18 cellular contexts compared by ENCODE assay signal in genomic region chr2:10257500-10258147, GRCh38.
"Had no signal": no experiment of that assay in that cellular context is flagged by ENCODE, and none has a peak within 500 bp of the region (broad histone marks: within the 10 kb centered on the region; RNA-seq: fewer than 3 reads in every experiment).

No MANE protein-coding gene starts in this region.

- H3K4me3 Mint-ChIP-seq: activated naive CD4-positive, alpha-beta T cell treated with anti-CD3 and anti-CD28 coated beads, Interleukin-2, amount 50 U/mL, for 24 hours; activated T-cell treated with anti-CD3 and anti-CD28 coated beads, Interleukin-2, amount 50 U/mL, for 24 hours; stimulated activated naive CD8-positive, alpha-beta T cell treated with anti-CD3 and anti-CD28 coated beads, Interleukin-15, amount 100 ng/mL, for 72 hours had no signal

- H3K9me3 ChIP-seq: colonic mucosa, esophagus muscularis mucosa, mucosa of descending colon, prostate gland, right lobe of liver, SK-N-SH, spleen, testis, upper lobe of left lung had no signal

- H3K36me3 Mint-ChIP-seq: activated naive CD4-positive, alpha-beta T cell treated with anti-CD3 and anti-CD28 coated beads, Interleukin-2, amount 50 U/mL, for 24 hours; naive thymus-derived CD4-positive, alpha-beta T cell had no signal

- H3K27ac Mint-ChIP-seq: activated naive CD4-positive, alpha-beta T cell treated with anti-CD3 and anti-CD28 coated beads, Interleukin-2, amount 50 U/mL, for 24 hours; activated T-cell treated with anti-CD3 and anti-CD28 coated beads, Interleukin-2, amount 50 U/mL, for 24 hours; stimulated activated naive CD8-positive, alpha-beta T cell treated with anti-CD3 and anti-CD28 coated beads, Interleukin-15, amount 100 ng/mL, for 72 hours had no signal

- DNase-seq: activated CD4-positive, alpha-beta T cell treated with anti-CD3 and anti-CD28 coated beads for 1 hour; activated CD4-positive, alpha-beta T cell treated with anti-CD3 and anti-CD28 coated beads, Interleukin-2, amount 50 U/mL, for 48 hours; activated effector memory CD4-positive, alpha-beta T cell treated with Interleukin-2 at 50 U/mL for 16 hours; activated T-cell treated with anti-CD3 and anti-CD28 coated beads, Interleukin-2, amount 50 U/mL, for 24 hours; caudate nucleus; colonic mucosa; naive thymus-derived CD4-positive, alpha-beta T cell; occipital lobe; SK-N-SH; stimulated activated naive CD8-positive, alpha-beta T cell treated with anti-CD3 and anti-CD28 coated beads, Interleukin-15, amount 100 ng/mL, for 72 hours; testis; upper lobe of left lung had no signal

- H3K4me1 ChIP-seq: colonic mucosa, esophagus muscularis mucosa, prostate gland, right lobe of liver, testis had no signal

- ATAC-seq: mucosa of descending colon; naive thymus-derived CD4-positive, alpha-beta T cell; right lobe of liver; stimulated activated naive CD8-positive, alpha-beta T cell treated with anti-CD3 and anti-CD28 coated beads, Interleukin-15, amount 100 ng/mL, for 72 hours had no signal

- H3K27me3 ChIP-seq: colonic mucosa, esophagus muscularis mucosa, right lobe of liver, testis, upper lobe of left lung had no signal

- H3K4me1 Mint-ChIP-seq: stimulated activated naive CD8-positive, alpha-beta T cell treated with anti-CD3 and anti-CD28 coated beads, Interleukin-15, amount 100 ng/mL, for 72 hours had no signal

- H3K4me3 ChIP-seq: colonic mucosa, esophagus muscularis mucosa, mucosa of descending colon, prostate gland, right lobe of liver, spleen, testis, upper lobe of left lung had no signal

- H3K9me3 Mint-ChIP-seq: activated naive CD4-positive, alpha-beta T cell treated with anti-CD3 and anti-CD28 coated beads, Interleukin-2, amount 50 U/mL, for 24 hours; activated T-cell treated with anti-CD3 and anti-CD28 coated beads, Interleukin-2, amount 50 U/mL, for 24 hours; stimulated activated naive CD8-positive, alpha-beta T cell treated with anti-CD3 and anti-CD28 coated beads, Interleukin-15, amount 100 ng/mL, for 72 hours had no signal

- H3K36me3 ChIP-seq: colonic mucosa, esophagus muscularis mucosa, prostate gland, right lobe of liver, spleen, upper lobe of left lung had no signal

- H3K27me3 Mint-ChIP-seq: activated naive CD4-positive, alpha-beta T cell treated with anti-CD3 and anti-CD28 coated beads, Interleukin-2, amount 50 U/mL, for 24 hours; activated T-cell treated with anti-CD3 and anti-CD28 coated beads, Interleukin-2, amount 50 U/mL, for 24 hours had no signal

- H3K27ac ChIP-seq: colonic mucosa, esophagus muscularis mucosa, prostate gland, right lobe of liver, spleen, testis, upper lobe of left lung had no signal
